Comparison of ENCODE assay signal across 25 cellular contexts in genomic region chrX:44484607-44485146, GRCh38.
"Had no signal": no experiment of that assay in that cellular context is flagged by ENCODE, and none has a peak within 500 bp of the region (broad histone marks: within the 10 kb centered on the region; RNA-seq: fewer than 3 reads in every experiment).

No MANE protein-coding gene starts in this region.

- H3K36me3 ChIP-seq: Peyer's patch, SJCRH30 had no signal

- H3K4me1 ChIP-seq: Peyer's patch, SJCRH30 had no signal

- H3K36me3 Mint-ChIP-seq: IgD-negative memory B cell had no signal

- H3K27ac ChIP-seq: HL-60, PC-9, Peyer's patch, SJCRH30 had no signal

- H3K27me3 ChIP-seq: Peyer's patch, SJCRH30 had no signal

- H3K4me3 ChIP-seq: PC-9, Peyer's patch, SJCRH30 had no signal

- DNase-seq: KBM-7, MV-4-11, NCI-H1048, NCI-H1105, NCI-H1417, NCI-H1436 treated with DMSO at 0.1 percent for 48 hours, NCI-H1694, NCI-H187 treated with DMSO at 0.1 percent for 48 hours, NCI-H2029 treated with DMSO at 0.1 percent for 48 hours, NCI-H2171 treated with DMSO at 0.1 percent for 48 hours, NCI-H2227 treated with DMSO at 0.1 percent for 48 hours, NCI-H446, NCI-H510A, NCI-H524 treated with DMSO at 0.1 percent for 48 hours, NCI-H69, NCI-H774, Peyer's patch, SHP77 treated with DMSO at 0.1 percent for 48 hours, SJCRH30 had no signal

- H3K27ac Mint-ChIP-seq: IgD-negative memory B cell had no signal

- FAIRE-seq: HTR-8/SVneo had no signal

- H3K9me3 ChIP-seq: Peyer's patch, SJCRH30 had no signal

- ATAC-seq: Right ventricle myocardium inferior, SK-N-SH treated with all-trans-retinoic acid at 6 μM for 48 hours had no signal

- H3K4me3 Mint-ChIP-seq: IgD-negative memory B cell had no signal
